ENCODE assay signal across 2 cellular contexts in genomic region chr12:89461649-89462612, GRCh38.
A peak's percentile ranks its signal among the peaks of the same experiment; 100 is the strongest.
TF ChIP-seq lines count a peak whose summit lies in the region.

No MANE protein-coding gene starts in this region.

TF ChIP-seq in GM23338, 12 proteins besides CTCF, POLR2A, EP300 and RAD21 (continued from another document):
- TF ChIP-seq REST (IDR thresholded peaks at IDR 0.05; ENCODE audit: unreplicated experiment): no peak
- no peak for TF ChIP-seq NANOG (IDR thresholded peaks at IDR 0.05; ENCODE audit: borderline replicate concordance)
- TF ChIP-seq JUNB (IDR thresholded peaks at IDR 0.05; ENCODE audit: unreplicated experiment): no peak
- TF ChIP-seq ZNF462 (CRISPR knock-in tag; IDR thresholded peaks at IDR 0.05): no peak
- no peak for TF ChIP-seq ETS1 (IDR thresholded peaks at IDR 0.05)
- TF ChIP-seq CREB1 (CRISPR knock-in tag; IDR thresholded peaks at IDR 0.05; ENCODE audit: low read depth): no peak
- no peak for TF ChIP-seq STAT1 (IDR thresholded peaks at IDR 0.05; ENCODE audit: unreplicated experiment)
- TF ChIP-seq EZH2phosphoT487 (IDR thresholded peaks at IDR 0.05; ENCODE audit: unreplicated experiment): no peak

TF ChIP-seq in HepG2, 621 proteins besides CTCF, POLR2A, EP300 and RAD21 (continued from another document):
- TF ChIP-seq SMAD3 (CRISPR knock-in tag; IDR thresholded peaks at IDR 0.05) (no peak), SMC3 (IDR thresholded peaks at IDR 0.05; ENCODE audit: low read length) (peak; percentile 87)
